ENCODE assay signal across 2 cellular contexts in the genomic region with DNA sequence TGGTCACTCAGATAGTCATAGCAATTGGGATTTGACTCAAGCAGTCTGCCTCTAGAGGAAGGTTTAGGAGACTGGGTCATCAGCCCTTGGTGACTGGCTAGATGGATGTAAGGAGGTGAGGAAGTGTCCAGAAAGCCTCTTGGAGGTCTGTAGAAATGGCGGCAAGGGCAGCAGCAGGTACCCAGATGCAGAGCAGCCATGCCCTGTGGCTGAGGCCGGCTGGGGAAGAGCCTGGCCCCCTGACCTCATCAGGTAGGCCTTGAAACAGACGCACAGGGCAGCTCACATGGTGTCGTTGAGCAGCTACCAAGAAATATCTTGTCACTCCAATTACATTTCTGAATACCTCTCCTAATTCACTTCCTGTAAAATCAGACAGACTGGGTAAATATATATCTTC.
TF ChIP-seq lines count a peak whose summit lies in the region.

No MANE protein-coding gene starts in this region.

TF ChIP-seq in HepG2, 621 proteins besides CTCF, POLR2A, EP300 and RAD21 (continued from another document):
- TF ChIP-seq, protein P1, sequence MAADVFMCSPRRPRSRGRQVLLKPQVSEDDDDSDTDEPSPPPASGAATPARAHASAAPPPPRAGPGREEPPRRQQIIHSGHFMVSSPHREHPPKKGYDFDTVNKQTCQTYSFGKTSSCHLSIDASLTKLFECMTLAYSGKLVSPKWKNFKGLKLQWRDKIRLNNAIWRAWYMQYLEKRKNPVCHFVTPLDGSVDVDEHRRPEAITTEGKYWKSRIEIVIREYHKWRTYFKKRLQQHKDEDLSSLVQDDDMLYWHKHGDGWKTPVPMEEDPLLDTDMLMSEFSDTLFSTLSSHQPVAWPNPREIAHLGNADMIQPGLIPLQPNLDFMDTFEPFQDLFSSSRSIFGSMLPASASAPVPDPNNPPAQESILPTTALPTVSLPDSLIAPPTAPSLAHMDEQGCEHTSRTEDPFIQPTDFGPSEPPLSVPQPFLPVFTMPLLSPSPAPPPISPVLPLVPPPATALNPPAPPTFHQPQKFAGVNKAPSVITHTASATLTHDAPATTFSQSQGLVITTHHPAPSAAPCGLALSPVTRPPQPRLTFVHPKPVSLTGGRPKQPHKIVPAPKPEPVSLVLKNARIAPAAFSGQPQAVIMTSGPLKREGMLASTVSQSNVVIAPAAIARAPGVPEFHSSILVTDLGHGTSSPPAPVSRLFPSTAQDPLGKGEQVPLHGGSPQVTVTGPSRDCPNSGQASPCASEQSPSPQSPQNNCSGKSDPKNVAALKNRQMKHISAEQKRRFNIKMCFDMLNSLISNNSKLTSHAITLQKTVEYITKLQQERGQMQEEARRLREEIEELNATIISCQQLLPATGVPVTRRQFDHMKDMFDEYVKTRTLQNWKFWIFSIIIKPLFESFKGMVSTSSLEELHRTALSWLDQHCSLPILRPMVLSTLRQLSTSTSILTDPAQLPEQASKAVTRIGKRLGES (CRISPR knock-in tag; IDR thresholded peaks at IDR 0.05; ENCODE audit: borderline replicate concordance): no peak
- TF ChIP-seq FOXA3 (CRISPR knock-in tag; IDR thresholded peaks at IDR 0.05) (no peak), FOXM1 (CRISPR knock-in tag; IDR thresholded peaks at IDR 0.05) (no peak), ZSCAN29 (CRISPR knock-in tag; conservative IDR thresholded peaks at IDR 0.05) (no peak), ZNF121 (CRISPR knock-in tag; IDR thresholded peaks at IDR 0.05) (no peak)
- TF ChIP-seq, protein P2, sequence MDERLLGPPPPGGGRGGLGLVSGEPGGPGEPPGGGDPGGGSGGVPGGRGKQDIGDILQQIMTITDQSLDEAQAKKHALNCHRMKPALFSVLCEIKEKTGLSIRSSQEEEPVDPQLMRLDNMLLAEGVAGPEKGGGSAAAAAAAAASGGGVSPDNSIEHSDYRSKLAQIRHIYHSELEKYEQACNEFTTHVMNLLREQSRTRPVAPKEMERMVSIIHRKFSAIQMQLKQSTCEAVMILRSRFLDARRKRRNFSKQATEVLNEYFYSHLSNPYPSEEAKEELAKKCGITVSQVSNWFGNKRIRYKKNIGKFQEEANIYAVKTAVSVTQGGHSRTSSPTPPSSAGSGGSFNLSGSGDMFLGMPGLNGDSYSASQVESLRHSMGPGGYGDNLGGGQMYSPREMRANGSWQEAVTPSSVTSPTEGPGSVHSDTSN (CRISPR knock-in tag; IDR thresholded peaks at IDR 0.05): no peak
- TF ChIP-seq, protein P3, sequence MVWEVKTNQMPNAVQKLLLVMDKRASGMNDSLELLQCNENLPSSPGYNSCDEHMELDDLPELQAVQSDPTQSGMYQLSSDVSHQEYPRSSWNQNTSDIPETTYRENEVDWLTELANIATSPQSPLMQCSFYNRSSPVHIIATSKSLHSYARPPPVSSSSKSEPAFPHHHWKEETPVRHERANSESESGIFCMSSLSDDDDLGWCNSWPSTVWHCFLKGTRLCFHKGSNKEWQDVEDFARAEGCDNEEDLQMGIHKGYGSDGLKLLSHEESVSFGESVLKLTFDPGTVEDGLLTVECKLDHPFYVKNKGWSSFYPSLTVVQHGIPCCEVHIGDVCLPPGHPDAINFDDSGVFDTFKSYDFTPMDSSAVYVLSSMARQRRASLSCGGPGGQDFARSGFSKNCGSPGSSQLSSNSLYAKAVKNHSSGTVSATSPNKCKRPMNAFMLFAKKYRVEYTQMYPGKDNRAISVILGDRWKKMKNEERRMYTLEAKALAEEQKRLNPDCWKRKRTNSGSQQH (CRISPR knock-in tag; IDR thresholded peaks at IDR 0.05; ENCODE audit: low read depth): no peak

TF ChIP-seq in WTC11, 78 proteins besides CTCF, POLR2A, EP300 and RAD21 (continued from another document and continues in another):
- TF ChIP-seq, protein P4, sequence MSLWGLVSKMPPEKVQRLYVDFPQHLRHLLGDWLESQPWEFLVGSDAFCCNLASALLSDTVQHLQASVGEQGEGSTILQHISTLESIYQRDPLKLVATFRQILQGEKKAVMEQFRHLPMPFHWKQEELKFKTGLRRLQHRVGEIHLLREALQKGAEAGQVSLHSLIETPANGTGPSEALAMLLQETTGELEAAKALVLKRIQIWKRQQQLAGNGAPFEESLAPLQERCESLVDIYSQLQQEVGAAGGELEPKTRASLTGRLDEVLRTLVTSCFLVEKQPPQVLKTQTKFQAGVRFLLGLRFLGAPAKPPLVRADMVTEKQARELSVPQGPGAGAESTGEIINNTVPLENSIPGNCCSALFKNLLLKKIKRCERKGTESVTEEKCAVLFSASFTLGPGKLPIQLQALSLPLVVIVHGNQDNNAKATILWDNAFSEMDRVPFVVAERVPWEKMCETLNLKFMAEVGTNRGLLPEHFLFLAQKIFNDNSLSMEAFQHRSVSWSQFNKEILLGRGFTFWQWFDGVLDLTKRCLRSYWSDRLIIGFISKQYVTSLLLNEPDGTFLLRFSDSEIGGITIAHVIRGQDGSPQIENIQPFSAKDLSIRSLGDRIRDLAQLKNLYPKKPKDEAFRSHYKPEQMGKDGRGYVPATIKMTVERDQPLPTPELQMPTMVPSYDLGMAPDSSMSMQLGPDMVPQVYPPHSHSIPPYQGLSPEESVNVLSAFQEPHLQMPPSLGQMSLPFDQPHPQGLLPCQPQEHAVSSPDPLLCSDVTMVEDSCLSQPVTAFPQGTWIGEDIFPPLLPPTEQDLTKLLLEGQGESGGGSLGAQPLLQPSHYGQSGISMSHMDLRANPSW (CRISPR knock-in tag; conservative IDR thresholded peaks at IDR 0.05; ENCODE audit: low read depth): no peak
- TF ChIP-seq SMAD4 (CRISPR knock-in tag; IDR thresholded peaks at IDR 0.05) (no peak), PRRX2 (CRISPR knock-in tag; IDR thresholded peaks at IDR 0.05) (no peak), KAT7 (CRISPR knock-in tag; IDR thresholded peaks at IDR 0.05; ENCODE audit: borderline replicate concordance) (no peak), MYBL2 (CRISPR knock-in tag; IDR thresholded peaks at IDR 0.05) (no peak), RORB (CRISPR knock-in tag; IDR thresholded peaks at IDR 0.05) (no peak), HMGA2 (CRISPR knock-in tag; IDR thresholded peaks at IDR 0.05) (no peak), GTF2I (CRISPR knock-in tag; conservative IDR thresholded peaks at IDR 0.05) (no peak), SOX15 (CRISPR knock-in tag; IDR thresholded peaks at IDR 0.05) (no peak)
- TF ChIP-seq, protein P5, sequence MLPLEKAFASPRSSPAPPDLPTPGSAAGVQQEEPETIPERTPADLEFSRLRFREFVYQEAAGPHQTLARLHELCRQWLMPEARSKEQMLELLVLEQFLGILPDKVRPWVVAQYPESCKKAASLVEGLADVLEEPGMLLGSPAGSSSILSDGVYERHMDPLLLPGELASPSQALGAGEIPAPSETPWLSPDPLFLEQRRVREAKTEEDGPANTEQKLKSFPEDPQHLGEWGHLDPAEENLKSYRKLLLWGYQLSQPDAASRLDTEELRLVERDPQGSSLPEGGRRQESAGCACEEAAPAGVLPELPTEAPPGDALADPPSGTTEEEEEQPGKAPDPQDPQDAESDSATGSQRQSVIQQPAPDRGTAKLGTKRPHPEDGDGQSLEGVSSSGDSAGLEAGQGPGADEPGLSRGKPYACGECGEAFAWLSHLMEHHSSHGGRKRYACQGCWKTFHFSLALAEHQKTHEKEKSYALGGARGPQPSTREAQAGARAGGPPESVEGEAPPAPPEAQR (CRISPR knock-in tag; IDR thresholded peaks at IDR 0.05): no peak
- TF ChIP-seq, protein P6, sequence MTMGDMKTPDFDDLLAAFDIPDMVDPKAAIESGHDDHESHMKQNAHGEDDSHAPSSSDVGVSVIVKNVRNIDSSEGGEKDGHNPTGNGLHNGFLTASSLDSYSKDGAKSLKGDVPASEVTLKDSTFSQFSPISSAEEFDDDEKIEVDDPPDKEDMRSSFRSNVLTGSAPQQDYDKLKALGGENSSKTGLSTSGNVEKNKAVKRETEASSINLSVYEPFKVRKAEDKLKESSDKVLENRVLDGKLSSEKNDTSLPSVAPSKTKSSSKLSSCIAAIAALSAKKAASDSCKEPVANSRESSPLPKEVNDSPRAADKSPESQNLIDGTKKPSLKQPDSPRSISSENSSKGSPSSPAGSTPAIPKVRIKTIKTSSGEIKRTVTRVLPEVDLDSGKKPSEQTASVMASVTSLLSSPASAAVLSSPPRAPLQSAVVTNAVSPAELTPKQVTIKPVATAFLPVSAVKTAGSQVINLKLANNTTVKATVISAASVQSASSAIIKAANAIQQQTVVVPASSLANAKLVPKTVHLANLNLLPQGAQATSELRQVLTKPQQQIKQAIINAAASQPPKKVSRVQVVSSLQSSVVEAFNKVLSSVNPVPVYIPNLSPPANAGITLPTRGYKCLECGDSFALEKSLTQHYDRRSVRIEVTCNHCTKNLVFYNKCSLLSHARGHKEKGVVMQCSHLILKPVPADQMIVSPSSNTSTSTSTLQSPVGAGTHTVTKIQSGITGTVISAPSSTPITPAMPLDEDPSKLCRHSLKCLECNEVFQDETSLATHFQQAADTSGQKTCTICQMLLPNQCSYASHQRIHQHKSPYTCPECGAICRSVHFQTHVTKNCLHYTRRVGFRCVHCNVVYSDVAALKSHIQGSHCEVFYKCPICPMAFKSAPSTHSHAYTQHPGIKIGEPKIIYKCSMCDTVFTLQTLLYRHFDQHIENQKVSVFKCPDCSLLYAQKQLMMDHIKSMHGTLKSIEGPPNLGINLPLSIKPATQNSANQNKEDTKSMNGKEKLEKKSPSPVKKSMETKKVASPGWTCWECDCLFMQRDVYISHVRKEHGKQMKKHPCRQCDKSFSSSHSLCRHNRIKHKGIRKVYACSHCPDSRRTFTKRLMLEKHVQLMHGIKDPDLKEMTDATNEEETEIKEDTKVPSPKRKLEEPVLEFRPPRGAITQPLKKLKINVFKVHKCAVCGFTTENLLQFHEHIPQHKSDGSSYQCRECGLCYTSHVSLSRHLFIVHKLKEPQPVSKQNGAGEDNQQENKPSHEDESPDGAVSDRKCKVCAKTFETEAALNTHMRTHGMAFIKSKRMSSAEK (CRISPR knock-in tag; IDR thresholded peaks at IDR 0.05; ENCODE audit: borderline replicate concordance): no peak
- TF ChIP-seq, protein P7, sequence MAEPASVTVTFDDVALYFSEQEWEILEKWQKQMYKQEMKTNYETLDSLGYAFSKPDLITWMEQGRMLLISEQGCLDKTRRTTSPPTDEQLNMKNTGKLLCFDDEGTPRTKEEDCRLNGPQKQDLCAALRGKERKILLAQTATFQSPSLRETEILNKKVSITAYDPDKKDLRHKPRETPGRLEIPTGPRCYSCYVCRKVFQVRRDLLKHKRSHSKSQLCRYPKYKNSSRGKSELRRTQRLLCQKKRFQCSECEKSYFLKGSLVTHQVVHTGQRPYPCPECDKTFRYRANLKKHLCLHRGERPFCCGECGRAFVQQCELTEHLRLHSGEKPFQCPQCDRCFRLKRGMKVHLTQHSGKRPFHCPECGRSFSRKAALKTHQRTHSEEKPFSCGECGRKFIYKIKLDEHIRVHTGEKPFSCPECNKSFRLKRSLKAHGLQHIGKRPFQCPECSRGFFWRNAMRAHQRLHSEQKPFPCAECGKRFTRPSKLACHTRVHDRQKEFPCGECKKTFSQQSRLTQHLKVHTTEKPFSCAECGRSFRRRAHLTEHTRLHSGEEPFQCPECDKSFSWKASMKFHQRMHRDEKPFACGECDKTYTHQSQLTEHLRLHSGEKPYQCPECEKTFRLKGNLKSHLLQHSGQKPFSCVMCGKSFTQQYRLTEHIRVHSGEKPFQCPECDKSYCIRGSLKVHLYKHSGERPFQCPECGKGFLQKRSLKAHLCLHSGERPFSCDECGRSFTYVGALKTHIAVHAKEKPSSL (CRISPR knock-in tag; conservative IDR thresholded peaks at IDR 0.05): no peak
- TF ChIP-seq, protein P8, sequence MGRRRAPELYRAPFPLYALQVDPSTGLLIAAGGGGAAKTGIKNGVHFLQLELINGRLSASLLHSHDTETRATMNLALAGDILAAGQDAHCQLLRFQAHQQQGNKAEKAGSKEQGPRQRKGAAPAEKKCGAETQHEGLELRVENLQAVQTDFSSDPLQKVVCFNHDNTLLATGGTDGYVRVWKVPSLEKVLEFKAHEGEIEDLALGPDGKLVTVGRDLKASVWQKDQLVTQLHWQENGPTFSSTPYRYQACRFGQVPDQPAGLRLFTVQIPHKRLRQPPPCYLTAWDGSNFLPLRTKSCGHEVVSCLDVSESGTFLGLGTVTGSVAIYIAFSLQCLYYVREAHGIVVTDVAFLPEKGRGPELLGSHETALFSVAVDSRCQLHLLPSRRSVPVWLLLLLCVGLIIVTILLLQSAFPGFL (CRISPR knock-in tag; IDR thresholded peaks at IDR 0.05; ENCODE audit: borderline replicate concordance): no peak
- TF ChIP-seq, protein P9, sequence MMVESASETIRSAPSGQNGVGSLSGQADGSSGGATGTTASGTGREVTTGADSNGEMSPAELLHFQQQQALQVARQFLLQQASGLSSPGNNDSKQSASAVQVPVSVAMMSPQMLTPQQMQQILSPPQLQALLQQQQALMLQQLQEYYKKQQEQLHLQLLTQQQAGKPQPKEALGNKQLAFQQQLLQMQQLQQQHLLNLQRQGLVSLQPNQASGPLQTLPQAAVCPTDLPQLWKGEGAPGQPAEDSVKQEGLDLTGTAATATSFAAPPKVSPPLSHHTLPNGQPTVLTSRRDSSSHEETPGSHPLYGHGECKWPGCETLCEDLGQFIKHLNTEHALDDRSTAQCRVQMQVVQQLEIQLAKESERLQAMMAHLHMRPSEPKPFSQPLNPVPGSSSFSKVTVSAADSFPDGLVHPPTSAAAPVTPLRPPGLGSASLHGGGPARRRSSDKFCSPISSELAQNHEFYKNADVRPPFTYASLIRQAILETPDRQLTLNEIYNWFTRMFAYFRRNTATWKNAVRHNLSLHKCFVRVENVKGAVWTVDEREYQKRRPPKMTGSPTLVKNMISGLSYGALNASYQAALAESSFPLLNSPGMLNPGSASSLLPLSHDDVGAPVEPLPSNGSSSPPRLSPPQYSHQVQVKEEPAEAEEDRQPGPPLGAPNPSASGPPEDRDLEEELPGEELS (CRISPR knock-in tag; IDR thresholded peaks at IDR 0.05): no peak
- TF ChIP-seq, protein P10, sequence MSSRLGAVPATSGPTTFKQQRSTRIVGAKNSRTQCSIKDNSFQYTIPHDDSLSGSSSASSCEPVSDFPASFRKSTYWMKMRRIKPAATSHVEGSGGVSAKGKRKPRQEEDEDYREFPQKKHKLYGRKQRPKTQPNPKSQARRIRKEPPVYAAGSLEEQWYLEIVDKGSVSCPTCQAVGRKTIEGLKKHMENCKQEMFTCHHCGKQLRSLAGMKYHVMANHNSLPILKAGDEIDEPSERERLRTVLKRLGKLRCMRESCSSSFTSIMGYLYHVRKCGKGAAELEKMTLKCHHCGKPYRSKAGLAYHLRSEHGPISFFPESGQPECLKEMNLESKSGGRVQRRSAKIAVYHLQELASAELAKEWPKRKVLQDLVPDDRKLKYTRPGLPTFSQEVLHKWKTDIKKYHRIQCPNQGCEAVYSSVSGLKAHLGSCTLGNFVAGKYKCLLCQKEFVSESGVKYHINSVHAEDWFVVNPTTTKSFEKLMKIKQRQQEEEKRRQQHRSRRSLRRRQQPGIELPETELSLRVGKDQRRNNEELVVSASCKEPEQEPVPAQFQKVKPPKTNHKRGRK (CRISPR knock-in tag; IDR thresholded peaks at IDR 0.05; ENCODE audit: borderline replicate concordance): no peak
- TF ChIP-seq, protein P11, sequence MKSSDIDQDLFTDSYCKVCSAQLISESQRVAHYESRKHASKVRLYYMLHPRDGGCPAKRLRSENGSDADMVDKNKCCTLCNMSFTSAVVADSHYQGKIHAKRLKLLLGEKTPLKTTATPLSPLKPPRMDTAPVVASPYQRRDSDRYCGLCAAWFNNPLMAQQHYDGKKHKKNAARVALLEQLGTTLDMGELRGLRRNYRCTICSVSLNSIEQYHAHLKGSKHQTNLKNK (CRISPR knock-in tag; IDR thresholded peaks at IDR 0.05): no peak
- TF ChIP-seq, protein P12, sequence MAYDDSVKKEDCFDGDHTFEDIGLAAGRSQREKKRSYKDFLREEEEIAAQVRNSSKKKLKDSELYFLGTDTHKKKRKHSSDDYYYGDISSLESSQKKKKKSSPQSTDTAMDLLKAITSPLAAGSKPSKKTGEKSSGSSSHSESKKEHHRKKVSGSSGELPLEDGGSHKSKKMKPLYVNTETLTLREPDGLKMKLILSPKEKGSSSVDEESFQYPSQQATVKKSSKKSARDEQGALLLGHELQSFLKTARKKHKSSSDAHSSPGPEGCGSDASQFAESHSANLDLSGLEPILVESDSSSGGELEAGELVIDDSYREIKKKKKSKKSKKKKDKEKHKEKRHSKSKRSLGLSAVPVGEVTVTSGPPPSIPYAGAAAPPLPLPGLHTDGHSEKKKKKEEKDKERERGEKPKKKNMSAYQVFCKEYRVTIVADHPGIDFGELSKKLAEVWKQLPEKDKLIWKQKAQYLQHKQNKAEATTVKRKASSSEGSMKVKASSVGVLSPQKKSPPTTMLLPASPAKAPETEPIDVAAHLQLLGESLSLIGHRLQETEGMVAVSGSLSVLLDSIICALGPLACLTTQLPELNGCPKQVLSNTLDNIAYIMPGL (CRISPR knock-in tag; IDR thresholded peaks at IDR 0.05): no peak
